9 cellular contexts compared by ENCODE assay signal in genomic region chr22:36326178-36327161, GRCh38.
DNase-seq lines count a peak whose midpoint lies in the region; TF ChIP-seq lines count a peak whose summit lies in the region.
"Had no signal": no experiment of that assay in that cellular context is flagged by ENCODE, and none has a peak within 500 bp of the region (broad histone marks: within the 10 kb centered on the region; RNA-seq: fewer than 3 reads in every experiment).

No MANE protein-coding gene starts in this region.

- no peak overlapping the region for H3K4me3 Mint-ChIP-seq in activated naive CD4-positive, alpha-beta T cell treated with anti-CD3 and anti-CD28 coated beads, Interleukin-2, amount 50 U/mL, for 24 hours
- no peak overlapping the region for H3K4me3 Mint-ChIP-seq in dendritic cell treated with granulocyte-macrophage colony-stimulating factor and Interleukin-4, amounts not matched to agents 40 ng/mL and 50 ng/mL, for 4 days
- H3K4me3 Mint-ChIP-seq in nephron: no peak overlapping the region

- no peak for DNase-seq in activated naive CD4-positive, alpha-beta T cell treated with anti-CD3 and anti-CD28 coated beads, Interleukin-2, amount 50 U/mL, for 16 hours
- no peak for DNase-seq in uterus
- DNase-seq in DMS53 treated with DMSO at 0.1 percent for 48 hours (lab: John Stamatoyannopoulos, UW; ENCODE audit: unreplicated experiment): no peak
- DNase-seq in posterior vena cava (ENCODE audit: low spot score): no peak
- DNase-seq in NCI-H526 (lab: John Stamatoyannopoulos, UW): no peak
- DNase-seq: C1 segment of cervical spinal cord had no signal

- no peaks in the 10 kb centered on the region for H3K9me3 Mint-ChIP-seq in activated naive CD4-positive, alpha-beta T cell treated with anti-CD3 and anti-CD28 coated beads, Interleukin-2, amount 50 U/mL, for 24 hours
- no peaks in the 10 kb centered on the region for H3K9me3 Mint-ChIP-seq in dendritic cell treated with granulocyte-macrophage colony-stimulating factor and Interleukin-4, amounts not matched to agents 40 ng/mL and 50 ng/mL, for 4 days
- no peaks in the 10 kb centered on the region for H3K9me3 Mint-ChIP-seq in nephron

- intact Hi-C loops in dendritic cell treated with granulocyte-macrophage colony-stimulating factor and Interleukin-4, amounts not matched to agents 40 ng/mL and 50 ng/mL, for 4 days (cut with micrococcal nuclease): no loop called here
- intact Hi-C loops in uterus (cut with DNase I; ENCODE audit: low total_unique reads): loop anchor here (10.0 kb wide), 1 partner anchor 138 kb away; no protein-coding TSS in a partner anchor
- intact Hi-C loops in posterior vena cava (cut with DNase I): loop anchor here in 1 of 2 donors (5.0 kb wide), 1 partner anchor 61 kb away; the partner anchor contains the start of gene MYH9

- no peak for TF ChIP-seq CTCF in nephron (IDR thresholded peaks at IDR 0.05; ENCODE audit: unreplicated experiment in 3 of 3)
- no peak for TF ChIP-seq CTCF in uterus (IDR thresholded peaks at IDR 0.05)

- H3K27me3 ChIP-seq in uterus: no peaks in the 10 kb centered on the region

- H3K27ac ChIP-seq in uterus: peak overlapping the region; percentile 95 to 100

- H3K9me3 ChIP-seq in uterus: no peaks in the 10 kb centered on the region

- H3K4me1 Mint-ChIP-seq in activated naive CD4-positive, alpha-beta T cell treated with anti-CD3 and anti-CD28 coated beads, Interleukin-2, amount 50 U/mL, for 24 hours: peaks cover 56% of the 10 kb centered on the region
- peaks cover 33% of the 10 kb centered on the region for H3K4me1 Mint-ChIP-seq in dendritic cell treated with granulocyte-macrophage colony-stimulating factor and Interleukin-4, amounts not matched to agents 40 ng/mL and 50 ng/mL, for 4 days (ENCODE audit: low read depth)
- peaks cover 65% of the 10 kb centered on the region for H3K4me1 Mint-ChIP-seq in nephron

- H3K36me3 ChIP-seq in uterus: no peaks in the 10 kb centered on the region

- H3K4me1 ChIP-seq in uterus: peaks cover 55 to 57% of the 10 kb centered on the region in 2 donors

- no peaks in the 10 kb centered on the region for H3K27me3 Mint-ChIP-seq in activated naive CD4-positive, alpha-beta T cell treated with anti-CD3 and anti-CD28 coated beads, Interleukin-2, amount 50 U/mL, for 24 hours
- no peaks in the 10 kb centered on the region for H3K27me3 Mint-ChIP-seq in dendritic cell treated with granulocyte-macrophage colony-stimulating factor and Interleukin-4, amounts not matched to agents 40 ng/mL and 50 ng/mL, for 4 days
- H3K27me3 Mint-ChIP-seq in nephron (ENCODE audit: low read depth): no peaks in the 10 kb centered on the region

- peak in 1 of 2 donors; percentile 2 for TF ChIP-seq POLR2A in uterus (IDR thresholded peaks at IDR 0.05)

- no peak overlapping the region for H3K4me3 ChIP-seq in uterus

- peaks cover 27% of the 10 kb centered on the region for H3K36me3 Mint-ChIP-seq in activated naive CD4-positive, alpha-beta T cell treated with anti-CD3 and anti-CD28 coated beads, Interleukin-2, amount 50 U/mL, for 24 hours
- peaks cover 97% of the 10 kb centered on the region for H3K36me3 Mint-ChIP-seq in dendritic cell treated with granulocyte-macrophage colony-stimulating factor and Interleukin-4, amounts not matched to agents 40 ng/mL and 50 ng/mL, for 4 days (ENCODE audit: low read depth)
- H3K36me3 Mint-ChIP-seq in nephron (ENCODE audit: low read depth): peaks cover 48% of the 10 kb centered on the region

- H3K27ac Mint-ChIP-seq in activated naive CD4-positive, alpha-beta T cell treated with anti-CD3 and anti-CD28 coated beads, Interleukin-2, amount 50 U/mL, for 24 hours: peak overlapping the region; percentile 88
- peak overlapping the region; percentile 6 for H3K27ac Mint-ChIP-seq in dendritic cell treated with granulocyte-macrophage colony-stimulating factor and Interleukin-4, amounts not matched to agents 40 ng/mL and 50 ng/mL, for 4 days
- H3K27ac Mint-ChIP-seq in nephron: peak overlapping the region; percentile 95 to 100 (median 99)

Comparison
In these comparisons a context has a peak if more than half of its experiments do, and no peak if none do; other contexts are left out.
1. H3K27ac Mint-ChIP-seq: peak in every context shown above with its lines; median percentile 99 in nephron; 88 in activated naive CD4-positive, alpha-beta T cell treated with anti-CD3 and anti-CD28 coated beads, Interleukin-2, amount 50 U/mL, for 24 hours; 6 in dendritic cell treated with granulocyte-macrophage colony-stimulating factor and Interleukin-4, amounts not matched to agents 40 ng/mL and 50 ng/mL, for 4 days.